ENCODE assay signal across 13 cellular contexts in genomic region chr11:62859235-62859839, GRCh38. TPM values are rescaled to one million over a fixed set of nuclear protein-coding genes. Genes with fewer than 3 reads are reported as not detected.
DNase-seq lines count a peak whose midpoint lies in the region; TF ChIP-seq lines count a peak whose summit lies in the region.
"Not testable (repeated sequence)": the region's sequence is repeated elsewhere in the genome, so short reads cannot be mapped to it uniquely, and the experiment has no call there.
"Had no signal": no experiment of that assay in that cellular context is flagged by ENCODE, and none has a peak within 500 bp of the region (broad histone marks: within the 10 kb centered on the region; RNA-seq: fewer than 3 reads in every experiment).

No MANE protein-coding gene starts in this region.

- H2AK5ac ChIP-seq in mesendoderm (ENCODE audit: low read length): not testable (repeated sequence)

- H3K27me3 Mint-ChIP-seq in activated naive CD4-positive, alpha-beta T cell treated with anti-CD3 and anti-CD28 coated beads, Interleukin-2, amount 50 U/mL, for 24 hours: not testable (repeated sequence)

- not testable (repeated sequence) for H2AFZ ChIP-seq in OCI-LY1 (ENCODE audit: low read length); smooth muscle cell (ENCODE audit: low read depth)

- not testable (repeated sequence) for H4K8ac ChIP-seq in mesendoderm (ENCODE audit: low read depth, low read length)

- H3K4me3 ChIP-seq in HUES48 (ENCODE audit: low read depth, low read length); esophagus (ENCODE audit: low read depth in 1 of 2, low read length in 2 of 2); mesendoderm (ENCODE audit: low read length); smooth muscle cell: not testable (repeated sequence)
- peak overlapping the region; percentile 25 for H3K4me3 ChIP-seq in OCI-LY1 (ENCODE audit: low read depth, low read length, poor library complexity, severe bottlenecking)

- not testable (repeated sequence) for H2BK15ac ChIP-seq in mesendoderm (replicated peaks; ENCODE audit: low read depth)

- peak overlapping the region; percentile 15 for H3K4me3 Mint-ChIP-seq in activated naive CD4-positive, alpha-beta T cell treated with anti-CD3 and anti-CD28 coated beads, Interleukin-2, amount 50 U/mL, for 24 hours

- 63 to 71% methylated on average over 11 of the region's 11 CpGs for WGBS in esophagus, 2 donors
- WGBS in mesendoderm (ENCODE audit: extremely low coverage, insufficient coverage, low lambda C conversion rate): no CpG with 5 or more reads among the region's 11 CpGs
- 64% methylated on average over 11 of the region's 11 CpGs for WGBS in smooth muscle cell (ENCODE audit: low lambda C conversion rate)

- not testable (repeated sequence) for H3K9ac ChIP-seq in HUES48 (ENCODE audit: low read depth, low read length); smooth muscle cell (ENCODE audit: low read depth)
- H3K9ac ChIP-seq in OCI-LY1 (ENCODE audit: low read length) (peak overlapping the region; percentile 21; the same call in 1 of the 2 replicates), mesendoderm (ENCODE audit: low read length) (peak overlapping the region; percentile 55)

- H3K27ac Mint-ChIP-seq in activated naive CD4-positive, alpha-beta T cell treated with anti-CD3 and anti-CD28 coated beads, Interleukin-2, amount 50 U/mL, for 24 hours: peak overlapping the region; percentile 74

- peaks cover 60% of the 10 kb centered on the region for H3K79me2 ChIP-seq in OCI-LY1 (ENCODE audit: insufficient read depth, low read length)
- H3K79me2 ChIP-seq in mesendoderm (ENCODE audit: control insufficient read depth, insufficient read depth, low read length): peaks cover 79% of the 10 kb centered on the region
- H3K79me2 ChIP-seq in smooth muscle cell (ENCODE audit: low read depth): peaks cover 25% of the 10 kb centered on the region

- not testable (repeated sequence) for H4K20me1 ChIP-seq in OCI-LY1 (ENCODE audit: insufficient read depth, low read length)
- peaks cover 12% of the 10 kb centered on the region for H4K20me1 ChIP-seq in smooth muscle cell (ENCODE audit: low read depth)

- TF ChIP-seq CTCF in C4-2B (conservative IDR thresholded peaks at IDR 0.05); OCI-LY1 (IDR thresholded peaks at IDR 0.05; ENCODE audit: low read length); VCaP (conservative IDR thresholded peaks at IDR 0.05); smooth muscle cell (IDR thresholded peaks at IDR 0.05; ENCODE audit: borderline replicate concordance, insufficient read depth, poor library complexity, severe bottlenecking): not testable (repeated sequence)

- peak overlapping the region; percentile 76 for H3K4me2 ChIP-seq in OCI-LY1 (ENCODE audit: low read length)
- not testable (repeated sequence) for H3K4me2 ChIP-seq in mesendoderm (ENCODE audit: low read length)
- peak overlapping the region; percentile 96 for H3K4me2 ChIP-seq in smooth muscle cell

- not testable (repeated sequence) for H3K18ac ChIP-seq in mesendoderm (ENCODE audit: low read length)

- H3K36me3 ChIP-seq in HUES48 (ENCODE audit: control insufficient read depth, insufficient read depth, low read length) (peaks cover 42% of the 10 kb centered on the region), OCI-LY1 (ENCODE audit: insufficient read depth, low read length) (peaks cover 36% of the 10 kb centered on the region)
- not testable (repeated sequence) for H3K36me3 ChIP-seq in esophagus (ENCODE audit: control insufficient read depth in 2 of 2, insufficient read depth in 2 of 2, low read length in 1 of 2); mesendoderm (ENCODE audit: control insufficient read depth, insufficient read depth, low read length); smooth muscle cell (ENCODE audit: low read depth)

- not testable (repeated sequence) for H3K4me1 ChIP-seq in HUES48 (ENCODE audit: control insufficient read depth, insufficient read depth, low read length); esophagus (ENCODE audit: control insufficient read depth in 2 of 2, insufficient read depth in 2 of 2, low read length in 1 of 2)
- H3K4me1 ChIP-seq in OCI-LY1 (ENCODE audit: insufficient read depth, low read length, severe bottlenecking): peaks cover 63% of the 10 kb centered on the region
- H3K4me1 ChIP-seq in mesendoderm (ENCODE audit: control insufficient read depth, low read depth, low read length): peaks cover 12% of the 10 kb centered on the region
- H3K4me1 ChIP-seq in smooth muscle cell (ENCODE audit: low read depth): peaks cover 27% of the 10 kb centered on the region

- not testable (repeated sequence) for H3K9me3 Mint-ChIP-seq in activated naive CD4-positive, alpha-beta T cell treated with anti-CD3 and anti-CD28 coated beads, Interleukin-2, amount 50 U/mL, for 24 hours

- peaks cover 20% of the 10 kb centered on the region for H3K4me1 Mint-ChIP-seq in activated naive CD4-positive, alpha-beta T cell treated with anti-CD3 and anti-CD28 coated beads, Interleukin-2, amount 50 U/mL, for 24 hours

- H3K27me3 ChIP-seq in HUES48 (ENCODE audit: control insufficient read depth, insufficient read depth, low read length); OCI-LY1 (ENCODE audit: insufficient read depth, low read length); esophagus (ENCODE audit: control insufficient read depth in 1 of 2, insufficient read depth in 2 of 2, low read length in 2 of 2); mesendoderm (ENCODE audit: insufficient read depth, low read length, poor library complexity); smooth muscle cell (ENCODE audit: low read depth): not testable (repeated sequence)

- not testable (repeated sequence) for H3K4ac ChIP-seq in mesendoderm (ENCODE audit: low read depth, low read length)

- H3K27ac ChIP-seq in C4-2B (peak overlapping the region; percentile 99), HUES48 (ENCODE audit: low read depth, low read length) (peak overlapping the region; percentile 74), OCI-LY1 (ENCODE audit: low read depth, low read length, poor library complexity, severe bottlenecking) (peak overlapping the region; percentile 73), VCaP (peak overlapping the region; percentile 96), esophagus (ENCODE audit: low read depth in 2 of 2, low read length in 1 of 2) (peak overlapping the region; percentile 12 to 55), mesendoderm (ENCODE audit: low read depth, low read length) (peak overlapping the region; percentile 33), smooth muscle cell (ENCODE audit: low read depth) (peak overlapping the region; percentile 64)

- H3K79me1 ChIP-seq in mesendoderm (ENCODE audit: low read length): not testable (repeated sequence)

- H3K56ac ChIP-seq in mesendoderm (ENCODE audit: low read length): peak overlapping the region; percentile 47

- H2BK5ac ChIP-seq in mesendoderm (ENCODE audit: low read length): not testable (repeated sequence)

- H3K36me3 Mint-ChIP-seq in activated naive CD4-positive, alpha-beta T cell treated with anti-CD3 and anti-CD28 coated beads, Interleukin-2, amount 50 U/mL, for 24 hours: peaks cover 15% of the 10 kb centered on the region

- H3F3A ChIP-seq in OCI-LY1 (ENCODE audit: insufficient read depth, low read length) (peaks cover 12% of the 10 kb centered on the region; the same call in 1 of the 2 replicates), smooth muscle cell (ENCODE audit: low read depth) (peaks cover 35% of the 10 kb centered on the region)

- DNase-seq in mesendoderm; smooth muscle cell (lab: John Stamatoyannopoulos, UW; ENCODE audit: unreplicated experiment): not testable (repeated sequence)

- peak overlapping the region; percentile 18 for H3K23ac ChIP-seq in mesendoderm (ENCODE audit: low read length)

- H3K9me2 ChIP-seq in OCI-LY1 (ENCODE audit: low read depth, low read length): not testable (repeated sequence)

- not testable (repeated sequence) for H4K5ac ChIP-seq in mesendoderm (ENCODE audit: low read length)

- H3K9me3 ChIP-seq in HUES48 (ENCODE audit: control insufficient read depth, insufficient read depth, low read length); OCI-LY1 (ENCODE audit: low read length); esophagus (ENCODE audit: control insufficient read depth in 2 of 2, insufficient read depth in 1 of 2, low read depth in 1 of 2, low read length in 1 of 2); smooth muscle cell (replicated peaks; ENCODE audit: low read depth): not testable (repeated sequence)

- not testable (repeated sequence) for H2BK120ac ChIP-seq in mesendoderm (ENCODE audit: low read depth, low read length)

RNA-seq across cellular contexts. Expression of gene WDR74, which starts 19.9 kb away (rescaled TPM):
- polyA plus RNA-seq in esophagus (10 to 100 TPM; 44.0 to 44.6 TPM), smooth muscle cell (41.3 and 46.1 TPM in 2 replicates)
- polyA plus RNA-seq in mesendoderm (2013, experiment 1 of 2): 71.5 TPM
- polyA plus RNA-seq in mesendoderm (2013, experiment 2 of 2): 71.4 TPM
- 19.3 and 36.6 TPM in 2 replicates for total RNA-seq in smooth muscle cell

RNA-seq across cellular contexts. Expression of gene SLC3A2, which starts 21.4 kb away (rescaled TPM):
- polyA plus RNA-seq in esophagus: 100 to 1,000 TPM in 1 of 2 donors, 10 to 100 TPM in 1; 90.5 to 146 TPM
- polyA plus RNA-seq in mesendoderm (2013, experiment 1 of 2): 325 TPM
- 333 TPM for polyA plus RNA-seq in mesendoderm (2013, experiment 2 of 2)
- total RNA-seq in smooth muscle cell: 181 and 248 TPM in 2 replicates
- polyA plus RNA-seq in smooth muscle cell: 179 and 291 TPM in 2 replicates

RNA-seq across cellular contexts. Expression of gene TEX54, which starts 26.7 kb away (rescaled TPM):
- polyA plus RNA-seq in esophagus: not detected
- polyA plus RNA-seq in mesendoderm (2013, experiment 1 of 2): not detected
- not detected for polyA plus RNA-seq in mesendoderm (2013, experiment 2 of 2)
- not detected in 2 replicates for total RNA-seq in smooth muscle cell
- 1.4 and 3.1 TPM in 2 replicates for polyA plus RNA-seq in smooth muscle cell
- total RNA-seq: activated naive CD4-positive, alpha-beta T cell treated with anti-CD3 and anti-CD28 coated beads for 36 hours; endothelial cell of umbilical vein; left lobe of liver; Peyer's patch; thyroid gland had no signal
- polyA plus RNA-seq: endothelial cell of umbilical vein had no signal

RNA-seq across cellular contexts. Expression of gene STX5, which starts 27.5 kb away (rescaled TPM):
- polyA plus RNA-seq in esophagus: 10 to 100 TPM; 14.5 to 25.2 TPM
- polyA plus RNA-seq in mesendoderm (2013, experiment 1 of 2): 20.0 TPM
- 19.2 TPM for polyA plus RNA-seq in mesendoderm (2013, experiment 2 of 2)
- 44.6 and 52.6 TPM in 2 replicates for total RNA-seq in smooth muscle cell
- polyA plus RNA-seq in smooth muscle cell: 67.9 and 69.0 TPM in 2 replicates

RNA-seq across cellular contexts. Expression of gene NXF1, which starts 54.1 kb away (rescaled TPM):
- polyA plus RNA-seq in esophagus (10 to 100 TPM; 77.9 to 84.7 TPM), smooth muscle cell (46.5 and 78.8 TPM in 2 replicates)
- polyA plus RNA-seq in mesendoderm (2013, experiment 1 of 2): 54.5 TPM
- 52.7 TPM for polyA plus RNA-seq in mesendoderm (2013, experiment 2 of 2)
- total RNA-seq in smooth muscle cell: 33.4 and 35.4 TPM in 2 replicates

Comparison
In these comparisons a context has a peak if more than half of its experiments do, and no peak if none do; other contexts are left out.
1. H3K27ac ChIP-seq: peak in every context shown above with its lines; median percentile 99 in C4-2B; 96 in VCaP; 74 in HUES48; 73 in OCI-LY1; 64 in smooth muscle cell; 34 in esophagus; 33 in mesendoderm.